ENCODE assay signal across 3 cellular contexts in genomic region chr10:33401300-33401699, GRCh38.
TF ChIP-seq lines count a peak whose summit lies in the region.

No MANE protein-coding gene starts in this region.

TF ChIP-seq in A549, 52 proteins besides CTCF, POLR2A, EP300 and RAD21:
- TF ChIP-seq CBX2 (IDR thresholded peaks at IDR 0.05; ENCODE audit: borderline replicate concordance, low read depth) (no peak), TFCP2L1 (CRISPR knock-in tag; IDR thresholded peaks at IDR 0.05) (no peak), MAFK (IDR thresholded peaks at IDR 0.05; ENCODE audit: partially characterized antibody) (peak; percentile 99), NPAS2 (CRISPR knock-in tag; IDR thresholded peaks at IDR 0.05; ENCODE audit: borderline replicate concordance) (no peak), NR3C1 (IDR thresholded peaks at IDR 0.05) (no peak)

TF ChIP-seq in IMR-90, 13 proteins besides CTCF, POLR2A, EP300 and RAD21:
- TF ChIP-seq MAFK (IDR thresholded peaks at IDR 0.05; ENCODE audit: low read depth, low read length): peak; percentile 100
- TF ChIP-seq, protein P1, sequence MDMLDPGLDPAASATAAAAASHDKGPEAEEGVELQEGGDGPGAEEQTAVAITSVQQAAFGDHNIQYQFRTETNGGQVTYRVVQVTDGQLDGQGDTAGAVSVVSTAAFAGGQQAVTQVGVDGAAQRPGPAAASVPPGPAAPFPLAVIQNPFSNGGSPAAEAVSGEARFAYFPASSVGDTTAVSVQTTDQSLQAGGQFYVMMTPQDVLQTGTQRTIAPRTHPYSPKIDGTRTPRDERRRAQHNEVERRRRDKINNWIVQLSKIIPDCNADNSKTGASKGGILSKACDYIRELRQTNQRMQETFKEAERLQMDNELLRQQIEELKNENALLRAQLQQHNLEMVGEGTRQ (IDR thresholded peaks at IDR 0.05; ENCODE audit: low read depth, low read length): no peak
TF ChIP-seq in IMR-90: peak in this region for 1.

TF ChIP-seq in H1, 55 proteins besides CTCF, POLR2A, EP300 and RAD21:
- TF ChIP-seq MAFK (IDR thresholded peaks at IDR 0.05; ENCODE audit: low read depth, low read length): peak; percentile 99
- TF ChIP-seq SAP30 (IDR thresholded peaks at IDR 0.05; ENCODE audit: insufficient read depth, insufficient replicate concordance, low read length): no peak
